In the genomic region with DNA sequence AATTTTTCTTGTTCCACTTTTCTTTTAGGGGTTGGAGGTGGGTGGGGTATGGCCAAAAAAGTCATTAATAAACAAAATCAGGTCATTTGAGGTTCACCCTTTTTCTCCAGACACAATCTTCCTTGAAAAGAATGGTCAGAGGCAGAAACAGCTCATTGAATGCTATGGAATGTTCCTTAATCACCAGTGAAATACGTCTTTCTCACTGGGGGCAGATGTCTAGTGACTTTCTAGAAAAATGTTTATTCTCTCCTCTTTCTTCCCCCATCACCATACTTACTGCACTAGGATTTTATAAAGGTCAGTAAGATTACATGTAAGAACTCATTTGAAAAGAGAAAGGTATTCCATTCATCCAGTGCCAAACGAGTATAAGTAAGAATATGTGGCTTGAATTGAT, we compare ENCODE assay signal across 2 cellular contexts.
TF ChIP-seq lines count a peak whose summit lies in the region.

No MANE protein-coding gene starts in this region.

TF ChIP-seq in IMR-90, 13 proteins besides CTCF, POLR2A, EP300 and RAD21:
- TF ChIP-seq, protein P1, sequence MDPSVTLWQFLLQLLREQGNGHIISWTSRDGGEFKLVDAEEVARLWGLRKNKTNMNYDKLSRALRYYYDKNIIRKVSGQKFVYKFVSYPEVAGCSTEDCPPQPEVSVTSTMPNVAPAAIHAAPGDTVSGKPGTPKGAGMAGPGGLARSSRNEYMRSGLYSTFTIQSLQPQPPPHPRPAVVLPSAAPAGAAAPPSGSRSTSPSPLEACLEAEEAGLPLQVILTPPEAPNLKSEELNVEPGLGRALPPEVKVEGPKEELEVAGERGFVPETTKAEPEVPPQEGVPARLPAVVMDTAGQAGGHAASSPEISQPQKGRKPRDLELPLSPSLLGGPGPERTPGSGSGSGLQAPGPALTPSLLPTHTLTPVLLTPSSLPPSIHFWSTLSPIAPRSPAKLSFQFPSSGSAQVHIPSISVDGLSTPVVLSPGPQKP (IDR thresholded peaks at IDR 0.05; ENCODE audit: borderline replicate concordance, low read depth, low read length): no peak
- TF ChIP-seq FOS (IDR thresholded peaks at IDR 0.05; ENCODE audit: low read depth, low read length): no peak
- TF ChIP-seq MAFK (IDR thresholded peaks at IDR 0.05; ENCODE audit: low read depth, low read length): no peak
- TF ChIP-seq BHLHE40 (IDR thresholded peaks at IDR 0.05; ENCODE audit: low read depth, low read length): no peak
- TF ChIP-seq SMC3 (IDR thresholded peaks at IDR 0.05; ENCODE audit: low read depth, low read length): no peak
- TF ChIP-seq MAZ (IDR thresholded peaks at IDR 0.05; ENCODE audit: borderline replicate concordance, low read depth, low read length): no peak
- no peak for TF ChIP-seq CHD1 (IDR thresholded peaks at IDR 0.05; ENCODE audit: low read depth, low read length)
- no peak for TF ChIP-seq RFX5 (IDR thresholded peaks at IDR 0.05; ENCODE audit: low read depth, low read length)
- TF ChIP-seq RCOR1 (IDR thresholded peaks at IDR 0.05; ENCODE audit: insufficient replicate concordance, low read length): no peak
- TF ChIP-seq CEBPB (IDR thresholded peaks at IDR 0.05; ENCODE audit: low read depth, low read length): no peak
- no peak for TF ChIP-seq NFE2L2 (IDR thresholded peaks at IDR 0.05; ENCODE audit: low read depth, low read length)
- TF ChIP-seq, protein P2, sequence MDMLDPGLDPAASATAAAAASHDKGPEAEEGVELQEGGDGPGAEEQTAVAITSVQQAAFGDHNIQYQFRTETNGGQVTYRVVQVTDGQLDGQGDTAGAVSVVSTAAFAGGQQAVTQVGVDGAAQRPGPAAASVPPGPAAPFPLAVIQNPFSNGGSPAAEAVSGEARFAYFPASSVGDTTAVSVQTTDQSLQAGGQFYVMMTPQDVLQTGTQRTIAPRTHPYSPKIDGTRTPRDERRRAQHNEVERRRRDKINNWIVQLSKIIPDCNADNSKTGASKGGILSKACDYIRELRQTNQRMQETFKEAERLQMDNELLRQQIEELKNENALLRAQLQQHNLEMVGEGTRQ (IDR thresholded peaks at IDR 0.05; ENCODE audit: low read depth, low read length): no peak
- no peak for TF ChIP-seq MXI1 (IDR thresholded peaks at IDR 0.05; ENCODE audit: borderline replicate concordance, low read depth, low read length)

TF ChIP-seq in endothelial cell of umbilical vein, 7 proteins besides CTCF, POLR2A, EP300 and RAD21:
- TF ChIP-seq GATA2 (IDR thresholded peaks at IDR 0.05; ENCODE audit: insufficient read depth, insufficient read length, low read depth, low read length) (no peak), MYC (IDR thresholded peaks at IDR 0.05; ENCODE audit: low read depth, low read length) (no peak), POLR2AphosphoS5 (IDR thresholded peaks at IDR 0.05; ENCODE audit: insufficient read depth, low read depth, low read length) (no peak), JUN (IDR thresholded peaks at IDR 0.05; ENCODE audit: borderline replicate concordance, insufficient read depth, insufficient read length, low read depth) (no peak), EZH2 (IDR thresholded peaks at IDR 0.05; ENCODE audit: borderline replicate concordance, low read depth, low read length, severe bottlenecking) (no peak), FOS (IDR thresholded peaks at IDR 0.05; ENCODE audit: borderline replicate concordance, insufficient read depth, low read length) (no peak)
- TF ChIP-seq, protein P3, sequence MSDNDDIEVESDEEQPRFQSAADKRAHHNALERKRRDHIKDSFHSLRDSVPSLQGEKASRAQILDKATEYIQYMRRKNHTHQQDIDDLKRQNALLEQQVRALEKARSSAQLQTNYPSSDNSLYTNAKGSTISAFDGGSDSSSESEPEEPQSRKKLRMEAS (IDR thresholded peaks at IDR 0.05; ENCODE audit: insufficient read depth, insufficient read length): no peak
